In genomic region chr6:46628498-46628897, GRCh38 we compare ENCODE assay signal across 23 cellular contexts. TPM values are rescaled to one million over a fixed set of nuclear protein-coding genes. Genes with fewer than 3 reads are reported as not detected.
A peak's percentile ranks its signal among the peaks of the same experiment; 100 is the strongest.
DNase-seq lines count a peak whose midpoint lies in the region; TF ChIP-seq lines count a peak whose summit lies in the region.
"Had no signal": no experiment of that assay in that cellular context is flagged by ENCODE, and none has a peak within 500 bp of the region (broad histone marks: within the 10 kb centered on the region; RNA-seq: fewer than 3 reads in every experiment).

No MANE protein-coding gene starts in this region.

- TF ChIP-seq POLR2A in esophagus muscularis mucosa (IDR thresholded peaks at IDR 0.05; ENCODE audit: low read depth), result no peak

- H3K4me1 ChIP-seq in HEK293 (ENCODE audit: control insufficient read depth, insufficient read depth, low read length), result no peaks in the 10 kb centered on the region
- no peaks in the 10 kb centered on the region for H3K4me1 ChIP-seq in parathyroid adenoma
- no peaks in the 10 kb centered on the region for H3K4me1 ChIP-seq in colonic mucosa
- peaks cover 0 to 9% (median 3%) of the 10 kb centered on the region in 4 donors for H3K4me1 ChIP-seq in esophagus muscularis mucosa
- H3K4me1 ChIP-seq: HAP-1 had no signal

- H3K4me3 ChIP-seq in HEK293 (ENCODE audit: low read depth, low read length), result no peak overlapping the region
- H3K4me3 ChIP-seq in choroid plexus epithelial cell (ENCODE audit: low read depth, low read length), result no peak overlapping the region
- no peak overlapping the region for H3K4me3 ChIP-seq in parathyroid adenoma (ENCODE audit: low read depth, low read length)
- no peak overlapping the region for H3K4me3 ChIP-seq in colonic mucosa
- H3K4me3 ChIP-seq in esophagus muscularis mucosa, result no peak overlapping the region
- H3K4me3 ChIP-seq: GM23338, HAP-1, SK-N-MC had no signal

- H3K9me3 ChIP-seq in HEK293 (ENCODE audit: control insufficient read depth, insufficient read depth, low read depth, low read length), result no peaks in the 10 kb centered on the region
- no peaks in the 10 kb centered on the region for H3K9me3 ChIP-seq in parathyroid adenoma (ENCODE audit: control insufficient read depth, low read length)
- no peaks in the 10 kb centered on the region for H3K9me3 ChIP-seq in colonic mucosa
- no peaks in the 10 kb centered on the region for H3K9me3 ChIP-seq in esophagus muscularis mucosa
- H3K9me3 ChIP-seq: HAP-1 had no signal

- intact Hi-C loops in colonic mucosa (cut with DNase I), result loop anchor here (10.0 kb wide), 1 partner anchor 404 kb away; no protein-coding TSS in a partner anchor
- intact Hi-C loops in esophagus muscularis mucosa (cut with DNase I), result loop anchor here (5.0 to 10.0 kb wide), 3 partner anchors 136 to 534 kb away; partner anchors contain the start of gene RCAN2

- H3K9ac ChIP-seq in parathyroid adenoma (no peak overlapping the region), colonic mucosa (ENCODE audit: low read depth in 2 of 2, low read length in 2 of 2) (no peak overlapping the region)

- WGBS in esophagus muscularis mucosa, result 27% methylated on average over 1 of the region's 1 CpG

- no peaks in the 10 kb centered on the region for H3K27me3 ChIP-seq in parathyroid adenoma (ENCODE audit: control insufficient read depth, insufficient read depth, low read length)
- H3K27me3 ChIP-seq in colonic mucosa, result no peaks in the 10 kb centered on the region
- no peaks in the 10 kb centered on the region for H3K27me3 ChIP-seq in esophagus muscularis mucosa

- TF ChIP-seq CTCF in HEK293 (tag by site-specific recombination; IDR thresholded peaks at IDR 0.05) (no peak), choroid plexus epithelial cell (conservative IDR thresholded peaks at IDR 0.05; ENCODE audit: low read depth, low read length) (no peak), parathyroid adenoma (IDR thresholded peaks at IDR 0.05) (no peak), colonic mucosa (IDR thresholded peaks at IDR 0.05) (no peak), esophagus muscularis mucosa (IDR thresholded peaks at IDR 0.05) (no peak)

- POLR2A ChIA-PET in HEK293 (lab: Yijun Ruan, JAX), result no interaction called here

- H3K79me2 ChIP-seq in parathyroid adenoma, result no peaks in the 10 kb centered on the region

- H3K36me3 ChIP-seq in HEK293 (ENCODE audit: control insufficient read depth in 2 of 2, insufficient read depth in 1 of 2, low read length in 2 of 2) (peaks cover 0 to 2% of the 10 kb centered on the region in 2 experiments), parathyroid adenoma (ENCODE audit: control insufficient read depth, insufficient read depth, low read length) (no peaks in the 10 kb centered on the region), colonic mucosa (no peaks in the 10 kb centered on the region), esophagus muscularis mucosa (peaks cover 0 to 5% (median under 1%) of the 10 kb centered on the region in 4 donors)
- H3K36me3 ChIP-seq: HAP-1 had no signal

- H3K4me2 ChIP-seq in parathyroid adenoma (ENCODE audit: low read length), result no peak overlapping the region
- H3K4me2 ChIP-seq: GM23338 had no signal

- peak overlapping the region; percentile 30 for H2AFZ ChIP-seq in parathyroid adenoma
- H2AFZ ChIP-seq: GM23338 had no signal

- CTCF ChIA-PET in HEK293 (lab: Yijun Ruan, JAX), result interaction anchor here (0.5 to 1.7 kb wide), 6 partner anchors 30 to 408 kb away, joined by 3 to 15 read pairs (median 6); no protein-coding TSS in a partner anchor

- no peak for TF ChIP-seq EP300 in esophagus muscularis mucosa (IDR thresholded peaks at IDR 0.05)

- H3K27ac ChIP-seq in HEK293 (ENCODE audit: extremely low read depth, low read depth, low read length) (no peak overlapping the region), parathyroid adenoma (no peak overlapping the region), colonic mucosa (no peak overlapping the region), esophagus muscularis mucosa (replicated peaks in 1 of 4) (no peak overlapping the region)
- H3K27ac ChIP-seq: C4-2B, RWPE1, SK-N-MC had no signal

- DNase-seq in ELF-1 (ENCODE audit: low read depth, low spot score), result peak; percentile 60
- DNase-seq in choroid plexus epithelial cell (ENCODE audit: low read depth), result peak; percentile 4
- DNase-seq in colonic mucosa, result no peak
- DNase-seq in esophagus muscularis mucosa (ENCODE audit: extremely low spot score), result no peak
- DNase-seq in A172 (ENCODE audit: low spot score), result no peak
- DNase-seq: CD8-positive, alpha-beta T cell; DMS 273 treated with DMSO at 0.1 percent for 48 hours; DMS79; KBM-7; MM.1S; NCI-H2081; NCI-H2227 treated with DMSO at 0.1 percent for 48 hours; NCI-H526 treated with DMSO at 0.1 percent for 48 hours; SIG-M5; SW 1271 had no signal

TF ChIP-seq in HEK293, 187 proteins besides CTCF, POLR2A, EP300 and RAD21:
- TF ChIP-seq ZNF449 (tag by site-specific recombination; IDR thresholded peaks at IDR 0.05), result peak; percentile 99
- no peak for TF ChIP-seq ZNF121 (tag by site-specific recombination; IDR thresholded peaks at IDR 0.05)
- no peak for TF ChIP-seq PRDM10 (tag by site-specific recombination; IDR thresholded peaks at IDR 0.05)

RNA-seq across cellular contexts. Expression of gene CYP39A1, which starts 24.1 kb away (rescaled TPM):
- total RNA-seq in colonic mucosa (1 to 10 TPM; 4.3 to 4.4 TPM), esophagus muscularis mucosa (10 to 100 TPM in 1 of 4 donors, 1 to 10 TPM in 3; 7.0 to 10.4 (median 7.8) TPM)
- not detected in 2 replicates for total RNA-seq in A172 (2014; rRNA removed; shearing (Covaris generic))
- total RNA-seq: B cell; CD8-positive, alpha-beta T cell had no signal

RNA-seq across cellular contexts. Expression of gene SLC25A27, which starts 24.3 kb away (rescaled TPM):
- 1 to 10 TPM; 7.1 to 7.6 TPM for total RNA-seq in colonic mucosa
- total RNA-seq in esophagus muscularis mucosa, result 10 to 100 TPM; 13.3 to 26.2 (median 21.3) TPM
- 0.02 and 2.9 TPM in 2 replicates for total RNA-seq in A172 (2014; rRNA removed; shearing (Covaris generic))

RNA-seq across cellular contexts. Expression of gene TDRD6, which starts 59.2 kb away (rescaled TPM):
- total RNA-seq in colonic mucosa (under 1 TPM; 0.08 to 0.40 TPM), esophagus muscularis mucosa (1 to 10 TPM in 2 of 4 donors, under 1 TPM in 2; 0.13 to 2.1 (median 0.74) TPM)
- not detected in 2 replicates for total RNA-seq in A172 (2014; rRNA removed; shearing (Covaris generic))
- total RNA-seq: B cell; CD8-positive, alpha-beta T cell had no signal

Comparison
In these comparisons a context has a peak if more than half of its experiments do, and no peak if none do; other contexts are left out.
1. DNase-seq: peak in ELF-1 (single experiment) and choroid plexus epithelial cell (single experiment); none in colonic mucosa (single experiment), esophagus muscularis mucosa (single experiment) and A172 (single experiment).